In the genomic region with DNA sequence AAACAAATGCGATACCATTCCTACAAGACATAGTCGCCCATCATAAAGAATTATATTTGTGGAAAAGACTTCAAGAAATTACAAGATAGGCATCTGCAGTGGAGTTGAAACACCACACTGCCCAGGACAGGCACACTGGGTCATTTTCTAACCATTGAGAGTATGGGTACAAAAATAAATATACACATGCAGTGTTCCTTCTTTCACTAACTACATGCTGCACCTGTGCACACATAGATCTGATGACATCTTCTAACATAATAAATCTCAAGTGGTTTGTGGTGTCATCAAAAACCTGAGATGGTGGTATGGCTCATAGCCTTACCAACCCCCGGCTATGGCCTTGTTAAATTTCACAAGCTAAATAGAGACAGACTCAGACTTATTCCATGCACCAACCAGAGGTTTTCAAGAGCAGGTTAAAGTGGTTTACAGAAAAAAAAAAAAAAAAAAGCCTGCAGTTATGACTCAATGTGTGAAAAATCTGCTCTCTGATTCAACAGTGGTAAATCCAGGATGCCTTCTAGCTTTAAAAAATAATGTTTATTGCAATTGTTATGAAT, we compare ENCODE assay signal across 1 cellular context.
A peak's percentile ranks its signal among the peaks of the same experiment; 100 is the strongest.
TF ChIP-seq lines count a peak whose summit lies in the region.

No MANE protein-coding gene starts in this region.

TF ChIP-seq in IMR-90, 13 proteins besides CTCF, POLR2A, EP300 and RAD21 (continued from another document):
- TF ChIP-seq USF2 (IDR thresholded peaks at IDR 0.05; ENCODE audit: low read depth, low read length) (no peak), CEBPB (IDR thresholded peaks at IDR 0.05; ENCODE audit: low read depth, low read length) (0 out of 2 replicates have a peak, but pooled peaks have one; percentile 3), SMC3 (IDR thresholded peaks at IDR 0.05; ENCODE audit: low read depth, low read length) (no peak)
